ENCODE assay signal across 2 cellular contexts in genomic region chr3:148460686-148461085, GRCh38.
TF ChIP-seq lines count a peak whose summit lies in the region.

No MANE protein-coding gene starts in this region.

TF ChIP-seq in HepG2, 621 proteins besides CTCF, POLR2A, EP300 and RAD21 (continued from another document and continues in another):
- TF ChIP-seq HDAC2 (CRISPR knock-in tag; IDR thresholded peaks at IDR 0.05) (no peak), SIN3B (IDR thresholded peaks at IDR 0.05; ENCODE audit: low read length) (no peak), GATAD1 (CRISPR knock-in tag; IDR thresholded peaks at IDR 0.05) (no peak), GATAD2A (CRISPR knock-in tag; IDR thresholded peaks at IDR 0.05) (0 out of 2 replicates have a peak, but pooled peaks have one; percentile 29), SOX5 (CRISPR knock-in tag; IDR thresholded peaks at IDR 0.05; ENCODE audit: borderline replicate concordance) (0 out of 2 replicates have a peak, but pooled peaks have one; percentile 7), CHD4 (IDR thresholded peaks at IDR 0.05; ENCODE audit: borderline replicate concordance, low read length) (no peak), ZNF263 (CRISPR knock-in tag; IDR thresholded peaks at IDR 0.05) (peak; percentile 85), KDM6A (CRISPR knock-in tag; IDR thresholded peaks at IDR 0.05; ENCODE audit: low read depth) (no peak), ZNF274 (CRISPR knock-in tag; IDR thresholded peaks at IDR 0.05) (no peak), PAXIP1 (CRISPR knock-in tag; conservative IDR thresholded peaks at IDR 0.05) (peak; percentile 37; the same call in 1 of the 2 replicates), HNF4A (CRISPR knock-in tag; IDR thresholded peaks at IDR 0.05) (peak; percentile 90), ZNF614 (CRISPR knock-in tag; IDR thresholded peaks at IDR 0.05; ENCODE audit: borderline replicate concordance) (0 out of 2 replicates have a peak, but pooled peaks have one; percentile 20), SALL2 (CRISPR knock-in tag; IDR thresholded peaks at IDR 0.05) (no peak), NR0B2 (CRISPR knock-in tag; IDR thresholded peaks at IDR 0.05) (no peak), FOXA3 (CRISPR knock-in tag; IDR thresholded peaks at IDR 0.05) (peak; percentile 62; the same call in 1 of the 2 replicates), DBP (CRISPR knock-in tag; IDR thresholded peaks at IDR 0.05; ENCODE audit: not compliant biosample characterization) (no peak), FOXA1 (IDR thresholded peaks at IDR 0.05) (no peak), FOXA1 (CRISPR knock-in tag; IDR thresholded peaks at IDR 0.05) (0 out of 2 replicates have a peak, but pooled peaks have one; percentile 23), ZNF224 (CRISPR knock-in tag; IDR thresholded peaks at IDR 0.05) (no peak), ARID5B (CRISPR knock-in tag; IDR thresholded peaks at IDR 0.05) (peak; percentile 52), ZMYM4 (CRISPR knock-in tag; IDR thresholded peaks at IDR 0.05) (peak; percentile 71; the same call in 1 of the 2 replicates), SOX13 (IDR thresholded peaks at IDR 0.05) (no peak), SOX13 (CRISPR knock-in tag; conservative IDR thresholded peaks at IDR 0.05 in 1 of 2, IDR thresholded peaks at IDR 0.05 in 1 of 2) (0 out of 4 replicates have a peak, but pooled peaks of 1 of the 2 experiments have one; percentile 11), PPARG (CRISPR knock-in tag; conservative IDR thresholded peaks at IDR 0.05) (no peak), STAG1 (CRISPR knock-in tag; IDR thresholded peaks at IDR 0.05) (0 out of 2 replicates have a peak, but pooled peaks have one; percentile 7), CEBPG (CRISPR knock-in tag; IDR thresholded peaks at IDR 0.05) (peak; percentile 32; the same call in 1 of the 2 replicates), FOXJ3 (CRISPR knock-in tag; IDR thresholded peaks at IDR 0.05; ENCODE audit: borderline replicate concordance) (peak; percentile 26; the same call in 1 of the 2 replicates)

TF ChIP-seq in liver, 16 proteins besides CTCF, POLR2A, EP300 and RAD21 (continued from another document):
- no peak for TF ChIP-seq ATF3 (IDR thresholded peaks at IDR 0.05)
- no peak for TF ChIP-seq EGR1 (IDR thresholded peaks at IDR 0.05; ENCODE audit: low read depth in 2 of 2)
- TF ChIP-seq HNF4A (conservative IDR thresholded peaks at IDR 0.05), result peak; percentile 92 to 93
- TF ChIP-seq TAF1 (conservative IDR thresholded peaks at IDR 0.05), result no peak
- peak; percentile 79 for TF ChIP-seq FOXA2 (IDR thresholded peaks at IDR 0.05)
- TF ChIP-seq JUND (IDR thresholded peaks at IDR 0.05), result peak; percentile 23
- peak; percentile 76 for TF ChIP-seq HNF4G (IDR thresholded peaks at IDR 0.05)
- TF ChIP-seq FOXA1 (IDR thresholded peaks at IDR 0.05), result peak; percentile 61
- peak; percentile 80 for TF ChIP-seq SP1 (IDR thresholded peaks at IDR 0.05)
- TF ChIP-seq RXRA (IDR thresholded peaks at IDR 0.05), result peak; percentile 26 to 34
